14 cellular contexts compared by ENCODE assay signal in genomic region chr2:20611844-20612356, GRCh38. TPM values are rescaled to one million over a fixed set of nuclear protein-coding genes. Genes with fewer than 3 reads are reported as not detected.
DNase-seq lines count a peak whose midpoint lies in the region; ATAC-seq and TF ChIP-seq lines count a peak whose summit lies in the region.
"Had no signal": no experiment of that assay in that cellular context is flagged by ENCODE, and none has a peak within 500 bp of the region (broad histone marks: within the 10 kb centered on the region; RNA-seq: fewer than 3 reads in every experiment).

No MANE protein-coding gene starts in this region.

- ATAC-seq in lower lobe of right lung (no peak), left lobe of liver (no peak)
- ATAC-seq in activated CD4-positive, CD25-positive, alpha-beta regulatory T cell treated with anti-CD3 and anti-CD28 coated beads, Interleukin-2, amount 50 U/mL, for 24 hours, result no peak
- no peak for ATAC-seq in stimulated activated naive CD8-positive, alpha-beta T cell treated with anti-CD3 and anti-CD28 coated beads, Interleukin-15, amount 100 ng/mL, for 72 hours

- H3K4me1 Mint-ChIP-seq in stimulated activated naive CD8-positive, alpha-beta T cell treated with anti-CD3 and anti-CD28 coated beads, Interleukin-15, amount 100 ng/mL, for 72 hours, result no peaks in the 10 kb centered on the region

- H2AFZ ChIP-seq in ACC112 (ENCODE audit: low read length, unreplicated experiment), result no peak overlapping the region

- no peak overlapping the region for H3K4me3 Mint-ChIP-seq in stimulated activated naive CD8-positive, alpha-beta T cell treated with anti-CD3 and anti-CD28 coated beads, Interleukin-15, amount 100 ng/mL, for 72 hours
- H3K4me3 Mint-ChIP-seq: memory B cell had no signal

- H3K9ac ChIP-seq in colonic mucosa (ENCODE audit: low read depth in 2 of 2, low read length in 2 of 2) (no peak overlapping the region), skeletal muscle tissue (ENCODE audit: low read depth in 1 of 3, low read length in 3 of 3) (no peak overlapping the region)

- DNase-seq in colonic mucosa (no peak), lower lobe of right lung (peak; percentile 2), cerebellum (ENCODE audit: low spot score) (no peak), left lobe of liver (ENCODE audit: low spot score) (no peak)
- DNase-seq in stimulated activated naive CD8-positive, alpha-beta T cell treated with anti-CD3 and anti-CD28 coated beads, Interleukin-15, amount 100 ng/mL, for 72 hours, result no peak
- DNase-seq: activated naive CD4-positive, alpha-beta T cell treated with Interleukin-2 at 50 U/mL for 16 hours; erythroblast; NCI-H1092; NCI-H2227 treated with DMSO at 0.1 percent for 48 hours had no signal

- no peaks in the 10 kb centered on the region for H3K79me2 ChIP-seq in ACC112 (ENCODE audit: control insufficient read depth, insufficient read depth, low read length, unreplicated experiment)

- no peaks in the 10 kb centered on the region for H3K9me3 ChIP-seq in colonic mucosa
- H3K9me3 ChIP-seq in lower lobe of right lung, result no peaks in the 10 kb centered on the region
- H3K9me3 ChIP-seq in skeletal muscle tissue (ENCODE audit: control insufficient read depth in 3 of 3, low read length in 3 of 3), result peaks cover 0 to 3% (median 0%) of the 10 kb centered on the region in 3 donors

- H3K9me3 Mint-ChIP-seq in stimulated activated naive CD8-positive, alpha-beta T cell treated with anti-CD3 and anti-CD28 coated beads, Interleukin-15, amount 100 ng/mL, for 72 hours, result peaks cover 5 to 11% of the 10 kb centered on the region in 2 donors

- no peak overlapping the region for H3K27ac Mint-ChIP-seq in stimulated activated naive CD8-positive, alpha-beta T cell treated with anti-CD3 and anti-CD28 coated beads, Interleukin-15, amount 100 ng/mL, for 72 hours
- H3K27ac Mint-ChIP-seq: memory B cell had no signal

- no peaks in the 10 kb centered on the region for H3K27me3 ChIP-seq in ACC112 (ENCODE audit: insufficient read depth, low read length)
- no peaks in the 10 kb centered on the region for H3K27me3 ChIP-seq in colonic mucosa
- H3K27me3 ChIP-seq in lower lobe of right lung (ENCODE audit: low read depth), result no peaks in the 10 kb centered on the region
- no peaks in the 10 kb centered on the region for H3K27me3 ChIP-seq in skeletal muscle tissue (ENCODE audit: control insufficient read depth in 3 of 3, insufficient read depth in 3 of 3, low read length in 3 of 3)

- intact Hi-C loops in colonic mucosa (cut with DNase I), result no loop called here
- intact Hi-C loops in lower lobe of right lung (cut with DNase I), result no loop called here

- H3K36me3 ChIP-seq in ACC112 (ENCODE audit: insufficient read depth, low read length) (no peaks in the 10 kb centered on the region), colonic mucosa (no peaks in the 10 kb centered on the region), lower lobe of right lung (no peaks in the 10 kb centered on the region), skeletal muscle tissue (ENCODE audit: control insufficient read depth in 3 of 3, insufficient read depth in 3 of 3, low read length in 3 of 3) (no peaks in the 10 kb centered on the region)

- H3K27ac ChIP-seq in ACC112 (ENCODE audit: low read depth, low read length), result peak overlapping the region; percentile 87
- H3K27ac ChIP-seq in colonic mucosa, result peak overlapping the region; percentile 51
- H3K27ac ChIP-seq in lower lobe of right lung, result peak overlapping the region; percentile 91
- H3K27ac ChIP-seq in skeletal muscle tissue (ENCODE audit: low read depth, low read length), result peak overlapping the region; percentile 71
- H3K27ac ChIP-seq: SK-N-MC had no signal

- H3K4me1 ChIP-seq in ACC112 (ENCODE audit: control insufficient read depth, insufficient read depth, low read length, unreplicated experiment) (peaks cover 35% of the 10 kb centered on the region), colonic mucosa (no peaks in the 10 kb centered on the region), lower lobe of right lung (peaks cover 68% of the 10 kb centered on the region), skeletal muscle tissue (ENCODE audit: control insufficient read depth in 3 of 3, insufficient read depth in 3 of 3, low read length in 3 of 3) (peaks cover 64 to 70% (median 68%) of the 10 kb centered on the region in 3 donors)

- TF ChIP-seq CTCF in colonic mucosa (IDR thresholded peaks at IDR 0.05) (no peak), lower lobe of right lung (IDR thresholded peaks at IDR 0.05) (no peak)

- no peaks in the 10 kb centered on the region for H3K27me3 Mint-ChIP-seq in stimulated activated naive CD8-positive, alpha-beta T cell treated with anti-CD3 and anti-CD28 coated beads, Interleukin-15, amount 100 ng/mL, for 72 hours
- H3K27me3 Mint-ChIP-seq: memory B cell had no signal

- H3K4me3 ChIP-seq in ACC112 (ENCODE audit: low read depth, low read length) (no peak overlapping the region; the same call in 1 of the 2 replicates), colonic mucosa (no peak overlapping the region), lower lobe of right lung (no peak overlapping the region), skeletal muscle tissue (ENCODE audit: low read length in 3 of 3) (no peak overlapping the region)
- H3K4me3 ChIP-seq: SK-N-MC had no signal

RNA-seq across cellular contexts. Expression of gene HS1BP3, which starts 39.0 kb away (rescaled TPM):
- total RNA-seq in colonic mucosa (10 to 100 TPM; 21.2 to 21.5 TPM), lower lobe of right lung (39.9 TPM), skeletal muscle tissue (10.4 TPM), cerebellum (10.0 TPM), left lobe of liver (20.1 TPM)

RNA-seq across cellular contexts. Expression of gene GDF7, which starts 55.0 kb away (rescaled TPM):
- total RNA-seq in colonic mucosa (under 1 TPM; 0.05 to 0.11 TPM), lower lobe of right lung (0.62 TPM), skeletal muscle tissue (0.52 TPM), cerebellum (0.45 TPM), left lobe of liver (3.5 TPM)
